8 cellular contexts compared by ENCODE assay signal in the genomic region with DNA sequence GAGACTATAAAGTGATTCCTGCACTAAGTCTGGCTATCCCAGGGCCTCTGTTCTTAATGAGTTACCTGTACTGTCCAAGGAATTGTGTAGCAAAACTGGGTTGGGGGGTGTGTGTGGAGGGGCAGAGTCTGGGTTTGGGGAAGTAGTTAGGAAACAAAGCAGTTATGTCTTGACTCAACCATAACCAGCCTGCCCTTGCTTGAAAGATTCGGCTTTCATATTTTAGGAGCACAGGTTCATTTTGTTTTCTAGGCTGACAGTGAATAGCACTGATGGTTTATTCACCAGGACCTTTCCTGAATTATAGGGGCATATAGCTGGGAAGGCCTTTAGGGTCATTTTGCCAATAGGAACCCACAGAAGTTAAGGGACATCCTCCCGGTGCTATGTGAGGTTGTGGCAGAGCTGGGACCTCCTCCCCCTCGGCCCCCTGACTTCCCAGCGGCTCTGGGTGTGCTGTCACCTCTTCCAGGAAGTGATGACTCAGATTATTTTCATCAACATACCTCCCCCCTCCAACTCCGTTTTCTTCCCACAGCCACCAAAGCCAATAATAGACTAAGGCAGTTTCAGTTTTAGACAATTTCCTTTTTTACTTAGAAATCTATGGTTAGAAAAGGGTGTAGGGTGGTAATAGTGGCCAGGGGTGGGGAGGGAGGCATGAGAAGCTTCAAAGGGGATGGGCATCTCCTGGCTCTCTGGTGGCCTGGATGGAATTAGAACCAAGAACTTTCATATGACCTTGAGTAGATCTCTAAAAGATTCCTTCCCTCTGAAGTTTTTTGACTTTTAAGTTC. TPM values are rescaled to one million over a fixed set of nuclear protein-coding genes. Genes with fewer than 3 reads are reported as not detected.
DNase-seq lines count a peak whose midpoint lies in the region; ATAC-seq and TF ChIP-seq lines count a peak whose summit lies in the region.

No MANE protein-coding gene starts in this region.

- peak overlapping the region; percentile 94 for H3K27ac Mint-ChIP-seq in memory B cell

- H3K36me3 Mint-ChIP-seq in memory B cell: peaks cover 7% of the 10 kb centered on the region

- ATAC-seq in GM18870 (IDR thresholded peaks at IDR 0.05; ENCODE audit: unreplicated experiment) (peak; percentile 63), HG03175 (IDR thresholded peaks at IDR 0.05; ENCODE audit: unreplicated experiment) (peak; percentile 56), memory B cell (ENCODE audit: low read depth) (peak; percentile 53), omental fat pad (ENCODE audit: low FRiP score) (no peak)

- peak overlapping the region; percentile 66 for H3K27ac ChIP-seq in brain microvascular endothelial cell

- DNase-seq in T-helper 9 cell (peak; percentile 25), brain microvascular endothelial cell (peak; percentile 72), memory B cell (ENCODE audit: low spot score in 2 of 2) (peak in 1 of 2 donors; percentile 21), omental fat pad (ENCODE audit: low spot score) (no peak), NCI-H2107 treated with DMSO at 0.1 percent for 48 hours (lab: John Stamatoyannopoulos, UW; ENCODE audit: unreplicated experiment) (no peak)
- DNase-seq in stimulated activated CD8-positive, alpha-beta memory T cell treated with anti-CD3 and anti-CD28 coated beads, Interleukin-7, amount 100 ng/mL, for 1 hour (ENCODE audit: low read depth in 2 of 2): peak; percentile 29 to 35

- no peak for TF ChIP-seq CTCF in brain microvascular endothelial cell (IDR thresholded peaks at IDR 0.05; ENCODE audit: low read depth, low read length, missing control alignments)
- TF ChIP-seq CTCF in omental fat pad (IDR thresholded peaks at IDR 0.05): no peak

- in situ Hi-C loops in brain microvascular endothelial cell (cut with HindIII; ENCODE audit: low pct_ligation_motif_present, low sequenced_read_pairs): no loop called here

- no peaks in the 10 kb centered on the region for H3K9me3 Mint-ChIP-seq in memory B cell

- H3K4me3 Mint-ChIP-seq in memory B cell: peak overlapping the region; percentile 18

- peaks cover 89% of the 10 kb centered on the region for H3K4me1 Mint-ChIP-seq in memory B cell

- peak overlapping the region; percentile 12 for H3K4me3 ChIP-seq in brain microvascular endothelial cell (ENCODE audit: low read depth, low read length)

- no peaks in the 10 kb centered on the region for H3K36me3 ChIP-seq in brain microvascular endothelial cell (replicated peaks)

- H3K27me3 ChIP-seq in brain microvascular endothelial cell (replicated peaks): no peaks in the 10 kb centered on the region

- no peaks in the 10 kb centered on the region for H3K27me3 Mint-ChIP-seq in memory B cell

RNA-seq across cellular contexts. Expression of gene SETBP1, which starts 44.8 kb away (rescaled TPM):
- 10 to 100 TPM; 14.5 to 34.2 (median 19.3) TPM for total RNA-seq in omental fat pad

Comparison
In these comparisons a context has a peak if more than half of its experiments do, and no peak if none do; other contexts are left out.
1. DNase-seq: peak in T-helper 9 cell (single experiment), brain microvascular endothelial cell (single experiment) and stimulated activated CD8-positive, alpha-beta memory T cell treated with anti-CD3 and anti-CD28 coated beads, Interleukin-7, amount 100 ng/mL, for 1 hour (2 of 2); none in omental fat pad (single experiment) and NCI-H2107 treated with DMSO at 0.1 percent for 48 hours (single experiment).